Comparison of ENCODE assay signal across 1 cellular context in the genomic region with DNA sequence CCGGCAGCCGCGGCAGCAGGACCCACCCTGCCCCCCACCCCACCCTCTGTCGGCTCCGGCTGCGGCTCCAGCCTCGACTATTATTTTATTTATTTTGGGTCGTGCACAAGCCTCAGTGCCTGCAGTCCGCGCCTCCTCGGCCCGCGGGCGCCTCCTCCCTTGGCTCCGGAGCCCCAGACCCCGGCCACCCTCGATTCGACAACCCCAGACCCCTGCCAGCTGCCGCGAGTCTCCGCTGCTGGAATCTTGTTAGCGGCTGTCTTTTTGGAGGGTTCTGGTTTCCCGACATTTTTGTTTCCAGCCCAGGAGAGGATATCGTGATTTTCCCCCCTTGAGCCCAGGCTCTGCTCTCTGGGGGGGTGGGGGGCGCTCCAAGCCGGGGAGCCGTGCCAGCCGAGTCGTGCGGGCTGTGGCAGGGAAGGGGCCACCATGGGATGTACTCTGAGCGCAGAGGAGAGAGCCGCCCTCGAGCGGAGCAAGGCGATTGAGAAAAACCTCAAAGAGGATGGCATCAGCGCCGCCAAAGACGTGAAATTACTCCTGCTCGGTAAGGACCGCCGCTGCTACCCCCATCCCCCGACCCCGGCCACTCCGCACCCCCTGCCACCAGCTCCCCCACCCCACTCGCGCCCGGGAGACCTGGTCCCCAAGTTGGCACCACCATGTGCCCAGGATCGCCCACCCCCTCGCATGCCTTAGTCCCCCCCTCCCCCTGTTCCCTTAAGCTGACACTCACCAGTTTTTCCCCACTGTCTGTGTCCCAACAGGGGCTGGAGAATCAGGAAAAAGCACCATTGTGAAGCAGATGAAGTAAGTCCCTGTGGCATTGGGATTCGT.
TF ChIP-seq lines count a peak whose summit lies in the region.

No MANE protein-coding gene starts in this region.

TF ChIP-seq in GM23338, 12 proteins besides CTCF, POLR2A, EP300 and RAD21 (continued from another document):
- TF ChIP-seq, protein P1, sequence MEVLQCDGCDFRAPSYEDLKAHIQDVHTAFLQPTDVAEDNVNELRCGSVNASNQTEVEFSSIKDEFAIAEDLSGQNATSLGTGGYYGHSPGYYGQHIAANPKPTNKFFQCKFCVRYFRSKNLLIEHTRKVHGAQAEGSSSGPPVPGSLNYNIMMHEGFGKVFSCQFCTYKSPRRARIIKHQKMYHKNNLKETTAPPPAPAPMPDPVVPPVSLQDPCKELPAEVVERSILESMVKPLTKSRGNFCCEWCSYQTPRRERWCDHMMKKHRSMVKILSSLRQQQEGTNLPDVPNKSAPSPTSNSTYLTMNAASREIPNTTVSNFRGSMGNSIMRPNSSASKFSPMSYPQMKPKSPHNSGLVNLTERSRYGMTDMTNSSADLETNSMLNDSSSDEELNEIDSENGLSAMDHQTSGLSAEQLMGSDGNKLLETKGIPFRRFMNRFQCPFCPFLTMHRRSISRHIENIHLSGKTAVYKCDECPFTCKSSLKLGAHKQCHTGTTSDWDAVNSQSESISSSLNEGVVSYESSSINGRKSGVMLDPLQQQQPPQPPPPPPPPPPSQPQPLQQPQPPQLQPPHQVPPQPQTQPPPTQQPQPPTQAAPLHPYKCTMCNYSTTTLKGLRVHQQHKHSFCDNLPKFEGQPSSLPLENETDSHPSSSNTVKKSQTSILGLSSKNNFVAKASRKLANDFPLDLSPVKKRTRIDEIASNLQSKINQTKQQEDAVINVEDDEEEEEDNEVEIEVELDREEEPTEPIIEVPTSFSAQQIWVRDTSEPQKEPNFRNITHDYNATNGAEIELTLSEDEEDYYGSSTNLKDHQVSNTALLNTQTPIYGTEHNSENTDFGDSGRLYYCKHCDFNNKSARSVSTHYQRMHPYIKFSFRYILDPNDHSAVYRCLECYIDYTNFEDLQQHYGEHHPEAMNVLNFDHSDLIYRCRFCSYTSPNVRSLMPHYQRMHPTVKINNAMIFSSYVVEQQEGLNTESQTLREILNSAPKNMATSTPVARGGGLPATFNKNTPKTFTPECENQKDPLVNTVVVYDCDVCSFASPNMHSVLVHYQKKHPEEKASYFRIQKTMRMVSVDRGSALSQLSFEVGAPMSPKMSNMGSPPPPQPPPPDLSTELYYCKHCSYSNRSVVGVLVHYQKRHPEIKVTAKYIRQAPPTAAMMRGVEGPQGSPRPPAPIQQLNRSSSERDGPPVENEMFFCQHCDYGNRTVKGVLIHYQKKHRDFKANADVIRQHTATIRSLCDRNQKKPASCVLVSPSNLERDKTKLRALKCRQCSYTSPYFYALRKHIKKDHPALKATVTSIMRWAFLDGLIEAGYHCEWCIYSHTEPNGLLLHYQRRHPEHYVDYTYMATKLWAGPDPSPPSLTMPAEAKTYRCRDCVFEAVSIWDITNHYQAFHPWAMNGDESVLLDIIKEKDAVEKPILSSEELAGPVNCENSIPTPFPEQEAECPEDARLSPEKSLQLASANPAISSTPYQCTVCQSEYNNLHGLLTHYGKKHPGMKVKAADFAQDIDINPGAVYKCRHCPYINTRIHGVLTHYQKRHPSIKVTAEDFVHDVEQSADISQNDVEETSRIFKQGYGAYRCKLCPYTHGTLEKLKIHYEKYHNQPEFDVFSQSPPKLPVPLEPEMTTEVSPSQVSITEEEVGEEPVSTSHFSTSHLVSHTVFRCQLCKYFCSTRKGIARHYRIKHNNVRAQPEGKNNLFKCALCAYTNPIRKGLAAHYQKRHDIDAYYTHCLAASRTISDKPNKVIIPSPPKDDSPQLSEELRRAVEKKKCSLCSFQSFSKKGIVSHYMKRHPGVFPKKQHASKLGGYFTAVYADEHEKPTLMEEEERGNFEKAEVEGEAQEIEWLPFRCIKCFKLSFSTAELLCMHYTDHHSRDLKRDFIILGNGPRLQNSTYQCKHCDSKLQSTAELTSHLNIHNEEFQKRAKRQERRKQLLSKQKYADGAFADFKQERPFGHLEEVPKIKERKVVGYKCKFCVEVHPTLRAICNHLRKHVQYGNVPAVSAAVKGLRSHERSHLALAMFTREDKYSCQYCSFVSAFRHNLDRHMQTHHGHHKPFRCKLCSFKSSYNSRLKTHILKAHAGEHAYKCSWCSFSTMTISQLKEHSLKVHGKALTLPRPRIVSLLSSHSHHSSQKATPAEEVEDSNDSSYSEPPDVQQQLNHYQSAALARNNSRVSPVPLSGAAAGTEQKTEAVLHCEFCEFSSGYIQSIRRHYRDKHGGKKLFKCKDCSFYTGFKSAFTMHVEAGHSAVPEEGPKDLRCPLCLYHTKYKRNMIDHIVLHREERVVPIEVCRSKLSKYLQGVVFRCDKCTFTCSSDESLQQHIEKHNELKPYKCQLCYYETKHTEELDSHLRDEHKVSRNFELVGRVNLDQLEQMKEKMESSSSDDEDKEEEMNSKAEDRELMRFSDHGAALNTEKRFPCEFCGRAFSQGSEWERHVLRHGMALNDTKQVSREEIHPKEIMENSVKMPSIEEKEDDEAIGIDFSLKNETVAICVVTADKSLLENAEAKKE (CRISPR knock-in tag; IDR thresholded peaks at IDR 0.05), result no peak
